28 cellular contexts compared by ENCODE assay signal in genomic region chr5:177513500-177513899, GRCh38.
"Had no signal": no experiment of that assay in that cellular context is flagged by ENCODE, and none has a peak within 500 bp of the region (broad histone marks: within the 10 kb centered on the region; RNA-seq: fewer than 3 reads in every experiment).

No MANE protein-coding gene starts in this region.

- H3K36me3 ChIP-seq: ovary had no signal

- ATAC-seq: activated CD4-positive, alpha-beta T cell treated with anti-CD3 and anti-CD28 coated beads for 36 hours; left lung; lower lobe of right lung; natural killer cell treated with Interleukin-12 subunit alpha and Interleukin-12 subunit beta and Interleukin-15 and Interleukin-18, amount 100 ng/mL, for 72 hours; stimulated activated naive B cell treated with anti-CD40 and anti-IgM and Interleukin-4, amounts not matched to agents 10 μg/mL and 1 μg/mL and 100 μg/mL, for 72 hours had no signal

- H3K4me3 ChIP-seq: esophagus squamous epithelium, left lung, lower lobe of right lung, ovary, sigmoid colon, tibial nerve had no signal

- H3K9me3 Mint-ChIP-seq: activated naive CD4-positive, alpha-beta T cell treated with anti-CD3 and anti-CD28 coated beads for 36 hours; activated naive CD8-positive, alpha-beta T cell treated with anti-CD3 and anti-CD28 coated beads for 36 hours; activated T-helper 1 cell treated with anti-CD3 and anti-CD28 coated beads, Interleukin-12 subunit alpha, Interleukin-12 subunit beta, Interleukin-2, Interleukin-4 antibody, amounts not matched to agents 30 ng/mL and 10 ng/mL and 1 ng/mL, durations not matched to agents 14 hours and 24 hours and 36 hours; dendritic cell treated with granulocyte-macrophage colony-stimulating factor and Interleukin-4, amounts not matched to agents 40 ng/mL and 50 ng/mL, for 4 days; natural killer cell treated with Interleukin-12 subunit alpha and Interleukin-12 subunit beta and Interleukin-15 and Interleukin-18, amount 100 ng/mL, for 72 hours; stimulated activated naive B cell treated with anti-CD40 and anti-IgM and Interleukin-4, amounts not matched to agents 10 μg/mL and 1 μg/mL and 100 μg/mL, for 72 hours had no signal

- H3K4me3 Mint-ChIP-seq: activated CD4-positive, alpha-beta T cell treated with anti-CD3 and anti-CD28 coated beads for 36 hours; activated naive CD4-positive, alpha-beta T cell treated with anti-CD3 and anti-CD28 coated beads for 36 hours; activated naive CD8-positive, alpha-beta T cell treated with anti-CD3 and anti-CD28 coated beads for 36 hours; activated T-helper 1 cell treated with anti-CD3 and anti-CD28 coated beads, Interleukin-12 subunit alpha, Interleukin-12 subunit beta, Interleukin-2, Interleukin-4 antibody, amounts not matched to agents 30 ng/mL and 10 ng/mL and 1 ng/mL, durations not matched to agents 14 hours and 24 hours and 36 hours; dendritic cell treated with granulocyte-macrophage colony-stimulating factor and Interleukin-4, amounts not matched to agents 40 ng/mL and 50 ng/mL, for 4 days; natural killer cell treated with Interleukin-12 subunit alpha and Interleukin-12 subunit beta and Interleukin-15 and Interleukin-18, amount 100 ng/mL, for 72 hours; stimulated activated naive B cell treated with anti-CD40 and anti-IgM and Interleukin-4, amounts not matched to agents 10 μg/mL and 1 μg/mL and 100 μg/mL, for 72 hours had no signal

- H3K27me3 ChIP-seq: esophagus squamous epithelium, left lung, ovary, sigmoid colon, tibial nerve had no signal

- H3K9me3 ChIP-seq: esophagus squamous epithelium, left lung, lower lobe of right lung, ovary, sigmoid colon, tibial nerve had no signal

- DNase-seq: activated CD4-positive, alpha-beta T cell treated with anti-CD3 and anti-CD28 coated beads for 36 hours; activated CD4-positive, alpha-beta T cell treated with anti-CD3 and anti-CD28 coated beads, Interleukin-2, amount 50 U/mL, for 4 hours; activated CD4-positive, CD25-positive, alpha-beta regulatory T cell; activated CD8-positive, alpha-beta memory T cell treated with anti-CD3 and anti-CD28 coated beads, Interleukin-2, amount 50 U/mL, for 4 hours; activated effector memory CD4-positive, alpha-beta T cell treated with anti-CD3 and anti-CD28 coated beads, Interleukin-2, amount 50 U/mL, for 16 hours; activated naive CD4-positive, alpha-beta T cell treated with anti-CD3 and anti-CD28 coated beads for 36 hours; activated naive CD8-positive, alpha-beta T cell treated with anti-CD3 and anti-CD28 coated beads for 36 hours; activated T-cell treated with anti-CD3 and anti-CD28 coated beads, Interleukin-2, amount 50 U/mL, for 1 hour; amniotic stem cell; central memory CD4-positive, alpha-beta T cell; esophagus squamous epithelium; foreskin melanocyte; left lung; lower lobe of right lung; mesendoderm; ovary; sigmoid colon; small intestine; stimulated activated CD4-positive, alpha-beta T cell treated with anti-CD3 and anti-CD28 coated beads, Interleukin-1b, Interleukin-23, amount 100 ng/mL, for 48 hours; stimulated activated CD4-positive, alpha-beta T cell treated with anti-CD3 and anti-CD28 coated beads, Interleukin-4, amount 100 ng/mL, for 4 hours; stimulated activated CD8-positive, alpha-beta memory T cell treated with anti-CD3 and anti-CD28 coated beads, Interleukin-4, amount 100 ng/mL, for 48 hours; stimulated activated naive B cell treated with anti-CD40 and anti-IgM and Interleukin-4, amounts not matched to agents 10 μg/mL and 1 μg/mL and 100 μg/mL, for 72 hours; T-helper 1 cell had no signal

- H3K27ac ChIP-seq: esophagus squamous epithelium, left lung, lower lobe of right lung, ovary, sigmoid colon, tibial nerve had no signal

- H3K27ac Mint-ChIP-seq: activated CD4-positive, alpha-beta T cell treated with anti-CD3 and anti-CD28 coated beads for 36 hours; activated naive CD4-positive, alpha-beta T cell treated with anti-CD3 and anti-CD28 coated beads for 36 hours; activated naive CD8-positive, alpha-beta T cell treated with anti-CD3 and anti-CD28 coated beads for 36 hours; activated T-helper 1 cell treated with anti-CD3 and anti-CD28 coated beads, Interleukin-12 subunit alpha, Interleukin-12 subunit beta, Interleukin-2, Interleukin-4 antibody, amounts not matched to agents 30 ng/mL and 10 ng/mL and 1 ng/mL, durations not matched to agents 14 hours and 24 hours and 36 hours; dendritic cell treated with granulocyte-macrophage colony-stimulating factor and Interleukin-4, amounts not matched to agents 40 ng/mL and 50 ng/mL, for 4 days; natural killer cell treated with Interleukin-12 subunit alpha and Interleukin-12 subunit beta and Interleukin-15 and Interleukin-18, amount 100 ng/mL, for 72 hours; progenitor cell of endocrine pancreas had no signal

- H3K27me3 Mint-ChIP-seq: activated CD4-positive, alpha-beta T cell treated with anti-CD3 and anti-CD28 coated beads for 36 hours; activated naive CD8-positive, alpha-beta T cell treated with anti-CD3 and anti-CD28 coated beads for 36 hours; dendritic cell treated with granulocyte-macrophage colony-stimulating factor and Interleukin-4, amounts not matched to agents 40 ng/mL and 50 ng/mL, for 4 days; natural killer cell treated with Interleukin-12 subunit alpha and Interleukin-12 subunit beta and Interleukin-15 and Interleukin-18, amount 100 ng/mL, for 72 hours; progenitor cell of endocrine pancreas; stimulated activated naive B cell treated with anti-CD40 and anti-IgM and Interleukin-4, amounts not matched to agents 10 μg/mL and 1 μg/mL and 100 μg/mL, for 72 hours had no signal
